In the genomic region with DNA sequence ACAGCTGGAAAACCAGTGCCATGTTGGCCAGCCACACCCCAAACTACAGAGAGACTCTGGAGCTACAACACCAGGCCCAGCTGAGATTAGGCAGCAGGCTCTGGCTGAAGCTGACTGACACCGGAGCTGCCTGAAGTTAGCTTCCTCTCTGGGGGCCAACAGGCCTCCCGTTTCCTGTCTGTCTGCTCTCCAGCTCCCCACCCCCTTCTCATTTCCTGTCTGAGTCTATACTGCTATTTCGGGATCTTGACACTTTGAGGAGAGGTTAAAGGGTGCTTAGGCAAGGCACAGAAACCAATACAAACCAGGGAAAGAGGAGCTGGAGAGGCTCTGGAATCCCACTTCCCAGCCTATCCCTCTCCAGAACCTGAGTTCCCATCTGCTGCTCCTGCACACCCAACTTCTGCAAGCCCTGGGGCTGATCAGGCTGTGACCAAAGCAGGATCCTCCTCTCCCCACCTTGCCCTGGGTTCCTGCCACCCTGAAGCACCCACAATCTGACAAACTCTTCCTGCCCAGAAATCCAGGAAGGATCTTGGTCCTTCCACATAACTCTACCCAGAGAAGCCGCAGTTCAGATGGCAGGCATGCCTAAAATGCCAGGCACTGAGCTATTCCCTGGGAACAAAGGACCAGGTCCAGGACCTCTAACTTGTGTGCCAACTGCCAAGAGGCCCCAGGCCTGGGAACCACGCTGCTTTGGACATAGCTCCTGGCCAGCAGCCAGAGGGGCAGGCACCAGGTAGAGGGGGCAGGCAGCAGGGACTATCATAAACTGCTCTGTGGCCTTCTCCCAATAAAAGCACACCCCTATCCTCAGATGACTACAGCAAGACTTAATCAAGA, we compare ENCODE assay signal across 1 cellular context.
TF ChIP-seq lines count a peak whose summit lies in the region.

No MANE protein-coding gene starts in this region.

TF ChIP-seq in HEK293, 187 proteins besides CTCF, POLR2A, EP300 and RAD21 (continued from another document):
- TF ChIP-seq, protein P1, sequence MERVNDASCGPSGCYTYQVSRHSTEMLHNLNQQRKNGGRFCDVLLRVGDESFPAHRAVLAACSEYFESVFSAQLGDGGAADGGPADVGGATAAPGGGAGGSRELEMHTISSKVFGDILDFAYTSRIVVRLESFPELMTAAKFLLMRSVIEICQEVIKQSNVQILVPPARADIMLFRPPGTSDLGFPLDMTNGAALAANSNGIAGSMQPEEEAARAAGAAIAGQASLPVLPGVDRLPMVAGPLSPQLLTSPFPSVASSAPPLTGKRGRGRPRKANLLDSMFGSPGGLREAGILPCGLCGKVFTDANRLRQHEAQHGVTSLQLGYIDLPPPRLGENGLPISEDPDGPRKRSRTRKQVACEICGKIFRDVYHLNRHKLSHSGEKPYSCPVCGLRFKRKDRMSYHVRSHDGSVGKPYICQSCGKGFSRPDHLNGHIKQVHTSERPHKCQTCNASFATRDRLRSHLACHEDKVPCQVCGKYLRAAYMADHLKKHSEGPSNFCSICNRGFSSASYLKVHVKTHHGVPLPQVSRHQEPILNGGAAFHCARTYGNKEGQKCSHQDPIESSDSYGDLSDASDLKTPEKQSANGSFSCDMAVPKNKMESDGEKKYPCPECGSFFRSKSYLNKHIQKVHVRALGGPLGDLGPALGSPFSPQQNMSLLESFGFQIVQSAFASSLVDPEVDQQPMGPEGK (tag by site-specific recombination; IDR thresholded peaks at IDR 0.05): 0 out of 2 replicates have a peak, but pooled peaks have one; percentile 24
- TF ChIP-seq ZNF404 (tag by site-specific recombination; IDR thresholded peaks at IDR 0.05): no peak
- TF ChIP-seq, protein P2, sequence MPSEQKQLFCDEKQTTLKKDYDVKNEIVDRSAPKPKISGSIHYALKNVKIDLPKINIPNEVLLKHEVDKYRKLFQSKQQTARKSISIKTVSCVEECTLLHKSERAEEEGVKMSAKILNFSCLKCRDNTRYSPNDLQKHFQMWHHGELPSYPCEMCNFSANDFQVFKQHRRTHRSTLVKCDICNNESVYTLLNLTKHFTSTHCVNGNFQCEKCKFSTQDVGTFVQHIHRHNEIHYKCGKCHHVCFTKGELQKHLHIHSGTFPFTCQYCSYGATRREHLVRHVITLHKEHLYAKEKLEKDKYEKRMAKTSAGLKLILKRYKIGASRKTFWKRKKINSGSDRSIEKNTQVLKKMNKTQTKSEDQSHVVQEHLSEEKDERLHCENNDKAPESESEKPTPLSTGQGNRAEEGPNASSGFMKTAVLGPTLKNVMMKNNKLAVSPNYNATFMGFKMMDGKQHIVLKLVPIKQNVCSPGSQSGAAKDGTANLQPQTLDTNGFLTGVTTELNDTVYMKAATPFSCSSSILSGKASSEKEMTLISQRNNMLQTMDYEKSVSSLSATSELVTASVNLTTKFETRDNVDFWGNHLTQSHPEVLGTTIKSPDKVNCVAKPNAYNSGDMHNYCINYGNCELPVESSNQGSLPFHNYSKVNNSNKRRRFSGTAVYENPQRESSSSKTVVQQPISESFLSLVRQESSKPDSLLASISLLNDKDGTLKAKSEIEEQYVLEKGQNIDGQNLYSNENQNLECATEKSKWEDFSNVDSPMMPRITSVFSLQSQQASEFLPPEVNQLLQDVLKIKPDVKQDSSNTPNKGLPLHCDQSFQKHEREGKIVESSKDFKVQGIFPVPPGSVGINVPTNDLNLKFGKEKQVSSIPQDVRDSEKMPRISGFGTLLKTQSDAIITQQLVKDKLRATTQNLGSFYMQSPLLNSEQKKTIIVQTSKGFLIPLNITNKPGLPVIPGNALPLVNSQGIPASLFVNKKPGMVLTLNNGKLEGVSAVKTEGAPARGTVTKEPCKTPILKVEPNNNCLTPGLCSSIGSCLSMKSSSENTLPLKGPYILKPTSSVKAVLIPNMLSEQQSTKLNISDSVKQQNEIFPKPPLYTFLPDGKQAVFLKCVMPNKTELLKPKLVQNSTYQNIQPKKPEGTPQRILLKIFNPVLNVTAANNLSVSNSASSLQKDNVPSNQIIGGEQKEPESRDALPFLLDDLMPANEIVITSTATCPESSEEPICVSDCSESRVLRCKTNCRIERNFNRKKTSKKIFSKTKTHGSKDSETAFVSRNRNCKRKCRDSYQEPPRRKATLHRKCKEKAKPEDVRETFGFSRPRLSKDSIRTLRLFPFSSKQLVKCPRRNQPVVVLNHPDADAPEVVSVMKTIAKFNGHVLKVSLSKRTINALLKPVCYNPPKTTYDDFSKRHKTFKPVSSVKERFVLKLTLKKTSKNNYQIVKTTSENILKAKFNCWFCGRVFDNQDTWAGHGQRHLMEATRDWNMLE (tag by site-specific recombination; conservative IDR thresholded peaks at IDR 0.05; ENCODE audit: low read depth): 0 out of 2 replicates have a peak, but pooled peaks have one; percentile 37
- TF ChIP-seq ZNF514 (tag by site-specific recombination; IDR thresholded peaks at IDR 0.05): no peak
- TF ChIP-seq ZNF266 (tag by site-specific recombination; IDR thresholded peaks at IDR 0.05; ENCODE audit: low read depth): no peak
- TF ChIP-seq, protein P3, sequence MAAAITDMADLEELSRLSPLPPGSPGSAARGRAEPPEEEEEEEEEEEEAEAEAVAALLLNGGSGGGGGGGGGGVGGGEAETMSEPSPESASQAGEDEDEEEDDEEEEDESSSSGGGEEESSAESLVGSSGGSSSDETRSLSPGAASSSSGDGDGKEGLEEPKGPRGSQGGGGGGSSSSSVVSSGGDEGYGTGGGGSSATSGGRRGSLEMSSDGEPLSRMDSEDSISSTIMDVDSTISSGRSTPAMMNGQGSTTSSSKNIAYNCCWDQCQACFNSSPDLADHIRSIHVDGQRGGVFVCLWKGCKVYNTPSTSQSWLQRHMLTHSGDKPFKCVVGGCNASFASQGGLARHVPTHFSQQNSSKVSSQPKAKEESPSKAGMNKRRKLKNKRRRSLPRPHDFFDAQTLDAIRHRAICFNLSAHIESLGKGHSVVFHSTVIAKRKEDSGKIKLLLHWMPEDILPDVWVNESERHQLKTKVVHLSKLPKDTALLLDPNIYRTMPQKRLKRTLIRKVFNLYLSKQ (tag by site-specific recombination; IDR thresholded peaks at IDR 0.05; ENCODE audit: borderline replicate concordance): no peak
- 0 out of 2 replicates have a peak, but pooled peaks have one; percentile 70 for TF ChIP-seq TRIM28 (IDR thresholded peaks at IDR 0.05; ENCODE audit: borderline replicate concordance, low read length)
- 0 out of 2 replicates have a peak, but pooled peaks have one; percentile 13 for TF ChIP-seq GLIS1 (tag by site-specific recombination; IDR thresholded peaks at IDR 0.05)
- no peak for TF ChIP-seq ZNF175 (tag by site-specific recombination; IDR thresholded peaks at IDR 0.05)
- no peak for TF ChIP-seq HOXC10 (CRISPR knock-in tag; IDR thresholded peaks at IDR 0.05)
- no peak for TF ChIP-seq ZNF76 (tag by site-specific recombination; IDR thresholded peaks at IDR 0.05; ENCODE audit: borderline replicate concordance, low read depth)
- TF ChIP-seq ZBTB21 (tag by site-specific recombination; IDR thresholded peaks at IDR 0.05): 0 out of 2 replicates have a peak, but pooled peaks have one; percentile 22
